Comparison of ENCODE assay signal across 12 cellular contexts in genomic region chr2:20072436-20073158, GRCh38. TPM values are rescaled to one million over a fixed set of nuclear protein-coding genes. Genes with fewer than 3 reads are reported as not detected.
DNase-seq lines count a peak whose midpoint lies in the region; ATAC-seq and TF ChIP-seq lines count a peak whose summit lies in the region.
"Had no signal": no experiment of that assay in that cellular context is flagged by ENCODE, and none has a peak within 500 bp of the region (broad histone marks: within the 10 kb centered on the region; RNA-seq: fewer than 3 reads in every experiment).

No MANE protein-coding gene starts in this region.

- H3K27me3 ChIP-seq in adrenal gland (no peaks in the 10 kb centered on the region), left ventricle myocardium inferior (ENCODE audit: low read depth) (no peaks in the 10 kb centered on the region), psoas muscle (ENCODE audit: insufficient read depth in 3 of 3, low read length in 2 of 3) (no peaks in the 10 kb centered on the region)
- H3K27me3 ChIP-seq: BLaER1 treated with 17β-estradiol and CSF1 and Interleukin-3, amounts not matched to agents 10 nM and 100 nM had no signal

- H3K36me3 ChIP-seq in adrenal gland (replicated peaks in 1 of 2) (no peaks in the 10 kb centered on the region), left ventricle myocardium inferior (no peaks in the 10 kb centered on the region), psoas muscle (ENCODE audit: insufficient read depth in 1 of 2, low read depth in 1 of 2) (no peaks in the 10 kb centered on the region)
- H3K36me3 ChIP-seq: BLaER1 treated with 17β-estradiol and CSF1 and Interleukin-3, amounts not matched to agents 10 nM and 100 nM had no signal

- intact Hi-C loops in adrenal gland (cut with DNase I) (no loop called here), left ventricle myocardium inferior (cut with micrococcal nuclease) (no loop called here), psoas muscle (cut with DNase I) (no loop called here)

- WGBS in adrenal gland, 4 donors: 66 to 74% (median 71%) methylated on average over 7 of the region's 7 CpGs
- WGBS in psoas muscle, 3 donors: 78 to 85% (median 78%) methylated on average over 7 of the region's 7 CpGs

- DNase-seq in AG10803 (ENCODE audit: low read depth) (peak; percentile 66), adrenal gland (no peak), left ventricle myocardium inferior (no peak), psoas muscle (no peak), NCI-H526 treated with DMSO at 0.1 percent for 48 hours (lab: John Stamatoyannopoulos, UW) (no peak)
- no peak for DNase-seq in activated naive CD4-positive, alpha-beta T cell treated with Interleukin-2 at 50 U/mL for 16 hours
- DNase-seq in activated CD4-positive, alpha-beta T cell treated with anti-CD3 and anti-CD28 coated beads, Interleukin-2, amount 50 U/mL, for 48 hours: no peak
- DNase-seq: mucosa of descending colon; NCI-H510A; stimulated activated CD4-positive, alpha-beta T cell treated with anti-CD3 and anti-CD28 coated beads, Interleukin-2, amount 100 ng/mL, for 48 hours had no signal

- ATAC-seq in psoas muscle (peak in 1 of 4 donors; percentile 62), HG03139 (IDR thresholded peaks at IDR 0.05; ENCODE audit: unreplicated experiment) (no peak)

- peak overlapping the region; percentile 54; the same call in 1 of the 2 replicates for H3K4me3 ChIP-seq in AG10803 (ENCODE audit: low read length)
- H3K4me3 ChIP-seq in adrenal gland: no peak overlapping the region
- peak overlapping the region; percentile 40 for H3K4me3 ChIP-seq in left ventricle myocardium inferior
- no peak overlapping the region for H3K4me3 ChIP-seq in psoas muscle
- H3K4me3 ChIP-seq: BLaER1 treated with 17β-estradiol and CSF1 and Interleukin-3, amounts not matched to agents 10 nM and 100 nM; mucosa of descending colon had no signal

- TF ChIP-seq CTCF in AG10803 (conservative IDR thresholded peaks at IDR 0.05; ENCODE audit: low read length) (no peak), adrenal gland (IDR thresholded peaks at IDR 0.05) (no peak), left ventricle myocardium inferior (IDR thresholded peaks at IDR 0.05; ENCODE audit: borderline replicate concordance) (no peak), psoas muscle (IDR thresholded peaks at IDR 0.05) (no peak)

- H3K9me3 ChIP-seq in adrenal gland (replicated peaks in 1 of 3) (no peaks in the 10 kb centered on the region), left ventricle myocardium inferior (replicated peaks) (peaks cover 3% of the 10 kb centered on the region), psoas muscle (no peaks in the 10 kb centered on the region)
- H3K9me3 ChIP-seq: mucosa of descending colon had no signal

- peak overlapping the region in 3 of 5 donors; percentile 41 to 67 (median 62) for H3K27ac ChIP-seq in adrenal gland
- peak overlapping the region; percentile 92 for H3K27ac ChIP-seq in left ventricle myocardium inferior (replicated peaks)
- H3K27ac ChIP-seq in psoas muscle: peak overlapping the region; percentile 37
- H3K27ac ChIP-seq: BLaER1 treated with 17β-estradiol and CSF1 and Interleukin-3, amounts not matched to agents 10 nM and 100 nM had no signal

- no peak for TF ChIP-seq POLR2A in adrenal gland (IDR thresholded peaks at IDR 0.05)

- peaks cover 17 to 22% of the 10 kb centered on the region in 2 donors for H3K4me1 ChIP-seq in adrenal gland (replicated peaks in 1 of 2)
- H3K4me1 ChIP-seq in left ventricle myocardium inferior: peaks cover 55% of the 10 kb centered on the region
- no peaks in the 10 kb centered on the region for H3K4me1 ChIP-seq in psoas muscle

RNA-seq across cellular contexts. Expression of gene LAPTM4A, which starts 21.2 kb away (rescaled TPM):
- total RNA-seq in adrenal gland (100 to 1,000 TPM; 196 to 356 (median 233) TPM), left ventricle myocardium inferior (201 TPM), psoas muscle (10 to 100 TPM; 68.2 to 78.8 (median 70.5) TPM)
- polyA plus RNA-seq in adrenal gland (100 to 1,000 TPM in 1 of 3 donors, 10 to 100 TPM in 2; 58.8 to 684 (median 96.4) TPM), psoas muscle (100 to 1,000 TPM in 2 of 3 donors, 10 to 100 TPM in 1; 88.7 to 124 (median 104) TPM)

Comparison
In these comparisons a context has a peak if more than half of its experiments do, and no peak if none do; other contexts are left out.
1. H3K4me3 ChIP-seq: peak in AG10803 (single experiment) and left ventricle myocardium inferior (single experiment); none in adrenal gland (0 of 4) and psoas muscle (single experiment).
2. H3K27ac ChIP-seq: peak in every context shown above with its lines; median percentile 92 in left ventricle myocardium inferior; 62 in adrenal gland; 37 in psoas muscle.